ENCODE assay signal across 30 cellular contexts in genomic region chr19:29128203-29128602, GRCh38.
"Had no signal": no experiment of that assay in that cellular context is flagged by ENCODE, and none has a peak within 500 bp of the region (broad histone marks: within the 10 kb centered on the region; RNA-seq: fewer than 3 reads in every experiment).

No MANE protein-coding gene starts in this region.

- ATAC-seq: naive thymus-derived CD8-positive, alpha-beta T cell; natural killer cell treated with Interleukin-12 subunit alpha and Interleukin-12 subunit beta and Interleukin-15 and Interleukin-18, amount 100 ng/mL, for 72 hours; psoas muscle; right cardiac atrium; sciatic nerve; stimulated activated memory B cell treated with anti-CD40 and anti-IgM and Interleukin-4, amounts not matched to agents 10 μg/mL and 1 μg/mL and 100 μg/mL, for 72 hours; stimulated activated naive CD8-positive, alpha-beta T cell treated with anti-CD3 and anti-CD28 coated beads, Interleukin-15, amount 100 ng/mL, for 72 hours; stimulated activated naive CD8-positive, alpha-beta T cell treated with anti-CD3 and anti-CD28 coated beads, Interleukin-15, Interleukin-2, amounts not matched to agents 100 U/mL and 50 U/mL, for 24 hours had no signal

- H3K4me1 ChIP-seq: parathyroid adenoma, psoas muscle, spleen, suprapubic skin, testis, tibial artery, transverse colon, upper lobe of left lung, uterus had no signal

- H2AFZ ChIP-seq: parathyroid adenoma had no signal

- H3K9ac ChIP-seq: parathyroid adenoma had no signal

- H3K27me3 ChIP-seq: ovary, testis, tibial artery, transverse colon, upper lobe of left lung, uterus had no signal

- H3K4me2 ChIP-seq: smooth muscle cell had no signal

- H3K4me3 ChIP-seq: ovary, psoas muscle, skin epidermis, smooth muscle cell, spleen, suprapubic skin, testis, tibial artery, transverse colon, upper lobe of left lung, uterus had no signal

- H3K27ac ChIP-seq: ovary, parathyroid adenoma, psoas muscle, skin epidermis, spleen, suprapubic skin, testis, tibial artery, transverse colon, upper lobe of left lung, uterus had no signal

- H3K79me2 ChIP-seq: parathyroid adenoma had no signal

- H3K36me3 ChIP-seq: ovary, spleen, suprapubic skin, tibial artery, transverse colon, upper lobe of left lung, uterus had no signal

- DNase-seq: naive B cell; naive thymus-derived CD8-positive, alpha-beta T cell; nephron progenitor cell; occipital lobe; ovary; posterior cingulate gyrus; psoas muscle; right cardiac atrium; spleen; stimulated activated CD4-positive, alpha-beta T cell treated with anti-CD3 and anti-CD28 coated beads, Interleukin-12 subunit alpha, Interleukin-12 subunit beta, amount 100 ng/mL, for 4 hours; stimulated activated CD4-positive, alpha-beta T cell treated with anti-CD3 and anti-CD28 coated beads, Interleukin-1b, Interleukin-23, amount 100 ng/mL, for 48 hours; stimulated activated CD4-positive, alpha-beta T cell treated with anti-CD3 and anti-CD28 coated beads, Interleukin-4, amount 100 ng/mL, for 1 hour; stimulated activated CD4-positive, alpha-beta T cell treated with anti-CD3 and anti-CD28 coated beads, Interleukin-4, amount 100 ng/mL, for 4 hours; stimulated activated CD8-positive, alpha-beta memory T cell treated with anti-CD3 and anti-CD28 coated beads, Interleukin-4, amount 100 ng/mL, for 48 hours; stimulated activated naive CD4-positive, alpha-beta T cell; stimulated activated naive CD8-positive, alpha-beta T cell treated with anti-CD3 and anti-CD28 coated beads, Interleukin-15, amount 100 ng/mL, for 72 hours; stimulated activated naive CD8-positive, alpha-beta T cell treated with anti-CD3 and anti-CD28 coated beads, Interleukin-15, Interleukin-2, amounts not matched to agents 100 U/mL and 50 U/mL, for 24 hours; substantia nigra; testis; transverse colon; upper lobe of left lung; uterus had no signal

- H3K9me3 ChIP-seq: ovary, psoas muscle, testis, transverse colon, upper lobe of left lung, uterus had no signal
